ENCODE assay signal across 1 cellular context in the genomic region with DNA sequence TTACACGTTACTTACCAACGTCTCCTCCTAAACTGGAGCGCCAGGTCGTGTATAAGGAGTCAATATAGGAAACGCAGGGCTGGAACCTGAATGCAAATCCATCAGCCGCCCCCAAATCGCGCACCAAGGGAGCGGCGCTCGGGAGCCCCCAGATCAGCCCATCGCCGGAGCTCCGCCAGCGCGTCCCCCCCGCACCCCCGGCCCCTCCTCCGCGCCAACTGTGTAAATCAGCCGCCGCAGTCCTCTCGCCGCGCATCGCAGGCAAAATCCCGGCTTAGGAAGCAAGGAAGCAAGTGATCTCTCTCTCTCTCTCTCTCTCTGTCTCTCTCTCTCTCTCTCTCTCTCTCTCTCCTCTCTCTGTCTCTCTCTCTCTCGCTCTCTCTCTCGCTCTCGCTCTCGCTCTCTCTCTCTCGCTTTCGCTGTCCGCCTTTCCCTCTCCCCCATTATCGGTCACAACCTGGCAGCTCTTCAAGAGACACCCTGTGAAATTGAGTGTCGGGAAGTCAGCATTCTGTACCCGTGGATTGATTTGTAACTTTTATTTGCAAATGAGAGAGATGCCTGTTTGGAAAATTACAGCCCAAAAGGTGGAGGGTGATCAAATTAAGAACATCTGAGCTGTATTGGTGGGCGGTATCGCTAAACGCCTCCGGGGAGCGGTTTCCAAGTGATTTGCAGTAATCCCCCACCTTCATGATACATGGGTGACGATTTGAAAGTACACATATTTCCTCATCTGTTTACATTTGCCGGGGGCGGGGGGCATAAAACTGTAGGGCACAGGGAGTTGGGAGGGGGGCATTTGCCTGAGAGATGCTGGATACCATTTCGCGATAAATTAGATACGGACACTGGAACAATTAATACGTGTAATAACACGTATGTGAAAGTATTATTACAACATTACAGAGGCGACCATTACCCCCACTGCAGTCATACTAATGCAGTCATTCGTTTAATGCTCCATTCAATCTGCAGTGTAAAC.
TF ChIP-seq lines count a peak whose summit lies in the region.

No MANE protein-coding gene starts in this region.

TF ChIP-seq in IMR-90, 13 proteins besides CTCF, POLR2A, EP300 and RAD21 (continued from another document):
- TF ChIP-seq, protein P1, sequence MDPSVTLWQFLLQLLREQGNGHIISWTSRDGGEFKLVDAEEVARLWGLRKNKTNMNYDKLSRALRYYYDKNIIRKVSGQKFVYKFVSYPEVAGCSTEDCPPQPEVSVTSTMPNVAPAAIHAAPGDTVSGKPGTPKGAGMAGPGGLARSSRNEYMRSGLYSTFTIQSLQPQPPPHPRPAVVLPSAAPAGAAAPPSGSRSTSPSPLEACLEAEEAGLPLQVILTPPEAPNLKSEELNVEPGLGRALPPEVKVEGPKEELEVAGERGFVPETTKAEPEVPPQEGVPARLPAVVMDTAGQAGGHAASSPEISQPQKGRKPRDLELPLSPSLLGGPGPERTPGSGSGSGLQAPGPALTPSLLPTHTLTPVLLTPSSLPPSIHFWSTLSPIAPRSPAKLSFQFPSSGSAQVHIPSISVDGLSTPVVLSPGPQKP (IDR thresholded peaks at IDR 0.05; ENCODE audit: borderline replicate concordance, low read depth, low read length), result no peak
- no peak for TF ChIP-seq FOS (IDR thresholded peaks at IDR 0.05; ENCODE audit: low read depth, low read length)
- no peak for TF ChIP-seq BHLHE40 (IDR thresholded peaks at IDR 0.05; ENCODE audit: low read depth, low read length)
